19 cellular contexts compared by ENCODE assay signal in genomic region chr11:43908191-43908590, GRCh38. TPM values are rescaled to one million over a fixed set of nuclear protein-coding genes. Genes with fewer than 3 reads are reported as not detected.
"Had no signal": no experiment of that assay in that cellular context is flagged by ENCODE, and none has a peak within 500 bp of the region (broad histone marks: within the 10 kb centered on the region; RNA-seq: fewer than 3 reads in every experiment).

No MANE protein-coding gene starts in this region.

- H3K4me3 Mint-ChIP-seq: activated naive CD4-positive, alpha-beta T cell treated with anti-CD3 and anti-CD28 coated beads, Interleukin-2, amount 10 ng/mL, durations not matched to agents 7 days and 5 days; activated naive CD8-positive, alpha-beta T cell treated with anti-CD3 and anti-CD28 coated beads, Interleukin-2, amount 50 U/mL, for 24 hours; effector memory CD8-positive, alpha-beta T cell; naive thymus-derived CD8-positive, alpha-beta T cell had no signal

- H3K4me1 ChIP-seq: pancreas had no signal

- H3K27me3 Mint-ChIP-seq: activated naive CD4-positive, alpha-beta T cell treated with anti-CD3 and anti-CD28 coated beads, Interleukin-2, amount 10 ng/mL, durations not matched to agents 7 days and 5 days; activated naive CD8-positive, alpha-beta T cell treated with anti-CD3 and anti-CD28 coated beads, Interleukin-2, amount 50 U/mL, for 24 hours; effector memory CD8-positive, alpha-beta T cell; naive thymus-derived CD8-positive, alpha-beta T cell had no signal

- H3K4me3 ChIP-seq: lower lobe of right lung, pancreas, upper lobe of right lung had no signal

- H3K27me3 ChIP-seq: brain microvascular endothelial cell, pancreas, upper lobe of right lung had no signal

- DNase-seq: activated CD4-positive, alpha-beta T cell treated with anti-CD3 and anti-CD28 coated beads, Interleukin-2, amount 50 U/mL, for 1 hour; activated CD4-positive, CD25-positive, alpha-beta regulatory T cell treated with anti-CD3 and anti-CD28 coated beads, Interleukin-2, amount 50 U/mL, for 72 hours; activated CD8-positive, alpha-beta memory T cell treated with anti-CD3 and anti-CD28 coated beads, Interleukin-2, amount 50 U/mL, for 4 hours; activated effector memory CD4-positive, alpha-beta T cell treated with Interleukin-2 at 50 U/mL for 16 hours; activated naive CD4-positive, alpha-beta T cell treated with anti-CD3 and anti-CD28 coated beads, Interleukin-2, amount 10 ng/mL, durations not matched to agents 7 days and 5 days; activated naive CD8-positive, alpha-beta T cell treated with anti-CD3 and anti-CD28 coated beads, Interleukin-2, amount 50 U/mL, for 24 hours; activated T-cell treated with anti-CD3 and anti-CD28 coated beads, Interleukin-2, amount 50 U/mL, for 48 hours; anterior cingulate cortex; brain microvascular endothelial cell; effector memory CD8-positive, alpha-beta T cell; hypothalamus; islet precursor cell; left colon; lower lobe of right lung; naive thymus-derived CD8-positive, alpha-beta T cell; pancreas; stimulated activated naive CD4-positive, alpha-beta T cell; upper lobe of right lung had no signal

- H3K36me3 ChIP-seq: pancreas had no signal

- H3K9me3 ChIP-seq: lower lobe of right lung, pancreas, upper lobe of right lung had no signal

- H3K27ac ChIP-seq: brain microvascular endothelial cell, lower lobe of right lung, pancreas, upper lobe of right lung had no signal

- H3K27ac Mint-ChIP-seq: activated naive CD4-positive, alpha-beta T cell treated with anti-CD3 and anti-CD28 coated beads, Interleukin-2, amount 10 ng/mL, durations not matched to agents 7 days and 5 days; activated naive CD8-positive, alpha-beta T cell treated with anti-CD3 and anti-CD28 coated beads, Interleukin-2, amount 50 U/mL, for 24 hours had no signal

- H3K9me3 Mint-ChIP-seq: activated naive CD4-positive, alpha-beta T cell treated with anti-CD3 and anti-CD28 coated beads, Interleukin-2, amount 10 ng/mL, durations not matched to agents 7 days and 5 days; activated naive CD8-positive, alpha-beta T cell treated with anti-CD3 and anti-CD28 coated beads, Interleukin-2, amount 50 U/mL, for 24 hours; effector memory CD8-positive, alpha-beta T cell; naive thymus-derived CD8-positive, alpha-beta T cell had no signal

- ATAC-seq: activated naive CD8-positive, alpha-beta T cell treated with anti-CD3 and anti-CD28 coated beads, Interleukin-2, amount 50 U/mL, for 24 hours; effector memory CD8-positive, alpha-beta T cell; left colon; lower lobe of right lung; naive thymus-derived CD8-positive, alpha-beta T cell; pancreas; sciatic nerve; upper lobe of right lung had no signal

RNA-seq across cellular contexts. Expression of gene C11orf96, which starts 34.2 kb away (rescaled TPM):
- total RNA-seq: naive thymus-derived CD8-positive, alpha-beta T cell had no signal
- polyA plus RNA-seq: naive thymus-derived CD8-positive, alpha-beta T cell had no signal
